In genomic region chr1:65490231-65491009, GRCh38 we compare ENCODE assay signal across 26 cellular contexts.
"Had no signal": no experiment of that assay in that cellular context is flagged by ENCODE, and none has a peak within 500 bp of the region (broad histone marks: within the 10 kb centered on the region; RNA-seq: fewer than 3 reads in every experiment).

No MANE protein-coding gene starts in this region.

- ATAC-seq: activated CD8-positive, alpha-beta T cell treated with anti-CD3 and anti-CD28 coated beads for 36 hours; activated naive CD4-positive, alpha-beta T cell treated with anti-CD3 and anti-CD28 coated beads, Interleukin-2, amount 50 U/mL, for 72 hours; activated T-helper 17 cell treated with anti-CD3 and anti-CD28 coated beads, Interleukin-2, amount 50 U/mL, for 72 hours; natural killer cell treated with Interleukin-12 subunit alpha and Interleukin-12 subunit beta and Interleukin-15 and Interleukin-18, amount 100 ng/mL, for 72 hours; right cardiac atrium; stimulated activated memory B cell treated with anti-CD40 and anti-IgM and Interleukin-4, amounts not matched to agents 10 μg/mL and 1 μg/mL and 100 μg/mL, for 72 hours; T-cell had no signal

- H3K9ac ChIP-seq: parathyroid adenoma had no signal

- H3K4me1 ChIP-seq: adrenal gland, colonic mucosa, parathyroid adenoma, testis had no signal

- H3K4me2 ChIP-seq: hepatocyte had no signal

- H3K36me3 ChIP-seq: adrenal gland, colonic mucosa, left ventricle myocardium inferior, neutrophil, stomach, WERI-Rb-1 had no signal

- H3K9me3 ChIP-seq: adrenal gland, colonic mucosa, left ventricle myocardium inferior, neutrophil, stomach, testis had no signal

- H2AFZ ChIP-seq: hepatocyte, parathyroid adenoma had no signal

- H3K27ac ChIP-seq: adrenal gland, colonic mucosa, epithelial cell of prostate, hepatocyte, left ventricle myocardium inferior, neutrophil, parathyroid adenoma, stomach, testis, WERI-Rb-1 had no signal

- H3K27me3 ChIP-seq: adrenal gland, colonic mucosa, hepatocyte, neutrophil, stomach, testis had no signal

- DNase-seq: activated CD4-positive, alpha-beta T cell treated with anti-CD3 and anti-CD28 coated beads, Interleukin-2, amount 10 ng/mL, durations not matched to agents 7 days and 5 days; activated CD4-positive, CD25-positive, alpha-beta regulatory T cell treated with anti-CD3 and anti-CD28 coated beads, Interleukin-2, amount 50 U/mL, for 72 hours; activated CD8-positive, alpha-beta T cell treated with anti-CD3 and anti-CD28 coated beads for 36 hours; activated T-cell treated with anti-CD3 and anti-CD28 coated beads, Interleukin-2, amount 50 U/mL, for 1 hour; adrenal gland; colonic mucosa; foreskin melanocyte; glutamatergic neuron; left ventricle myocardium inferior; midbrain; small intestine; stimulated activated CD4-positive, alpha-beta T cell treated with anti-CD3 and anti-CD28 coated beads, Interleukin-15, amount 100 ng/mL, for 24 hours; stomach; T-cell; testis; trophoblast cell; WERI-Rb-1 had no signal

- H3K4me3 ChIP-seq: adrenal gland, colonic mucosa, hepatocyte, left ventricle myocardium inferior, stomach, testis had no signal

- H3K79me2 ChIP-seq: hepatocyte, parathyroid adenoma had no signal
